ENCODE assay signal across 8 cellular contexts in genomic region chr10:30677146-30677545, GRCh38. TPM values are rescaled to one million over a fixed set of nuclear protein-coding genes. Genes with fewer than 3 reads are reported as not detected.
"Had no signal": no experiment of that assay in that cellular context is flagged by ENCODE, and none has a peak within 500 bp of the region (broad histone marks: within the 10 kb centered on the region; RNA-seq: fewer than 3 reads in every experiment).

No MANE protein-coding gene starts in this region.

RNA-seq across cellular contexts. Expression of gene LYZL2, which starts 47.6 kb away (rescaled TPM):
- total RNA-seq: HT1080, IMR-90, M059J, PC-9, Peyer's patch, Right ventricle myocardium inferior, RPMI7951, SJCRH30 had no signal
- polyA plus RNA-seq: IMR-90 had no signal
